Comparison of ENCODE assay signal across 11 cellular contexts in genomic region chr1:183912265-183912886, GRCh38.
DNase-seq lines count a peak whose midpoint lies in the region; ATAC-seq and TF ChIP-seq lines count a peak whose summit lies in the region.
"Had no signal": no experiment of that assay in that cellular context is flagged by ENCODE, and none has a peak within 500 bp of the region (broad histone marks: within the 10 kb centered on the region; RNA-seq: fewer than 3 reads in every experiment).

No MANE protein-coding gene starts in this region.

- no peak for TF ChIP-seq CTCF in Calu3 (IDR thresholded peaks at IDR 0.05; ENCODE audit: unreplicated experiment)

- BruUV-seq in Calu3 (replicated peaks; lab: Mats Ljungman, UMichigan) = no TSS peak

- H3K4me1 Mint-ChIP-seq in Calu3 (ENCODE audit: low read depth, unreplicated experiment) = peaks cover 24% of the 10 kb centered on the region

- H3K9me3 Mint-ChIP-seq in Calu3 (ENCODE audit: low read depth, unreplicated experiment) = no peaks in the 10 kb centered on the region
- H3K9me3 Mint-ChIP-seq: immature natural killer cell, neural crest cell had no signal

- no peak overlapping the region for H3K4me3 Mint-ChIP-seq in Calu3 (ENCODE audit: low read depth, unreplicated experiment)
- H3K4me3 Mint-ChIP-seq: immature natural killer cell, neural crest cell had no signal

- H3K27me3 Mint-ChIP-seq in Calu3 (ENCODE audit: unreplicated experiment) = no peaks in the 10 kb centered on the region

- CTCF ChIA-PET in Calu3 (lab: Charles Lee) = no interaction called here

- intact Hi-C loops in Calu3 (cut with micrococcal nuclease; ENCODE audit: unreplicated experiment) = loop anchor here (10.0 kb wide), 2 partner anchors 108 to 228 kb away; partner anchors contain the start of gene RGL1

- H3K36me3 Mint-ChIP-seq in Calu3 (ENCODE audit: insufficient read depth, unreplicated experiment) = no peaks in the 10 kb centered on the region
- H3K36me3 Mint-ChIP-seq: immature natural killer cell had no signal

- DNase-seq in hippocampal formation (lab: John Stamatoyannopoulos, UW) = no peak
- DNase-seq in NCI-H1105 treated with DMSO at 0.1 percent for 48 hours (lab: John Stamatoyannopoulos, UW) = no peak
- DNase-seq in NCI-H2227 (lab: John Stamatoyannopoulos, UW; ENCODE audit: unreplicated experiment) = no peak
- no peak for DNase-seq in Calu3
- DNase-seq: activated naive CD4-positive, alpha-beta T cell treated with anti-CD3 and anti-CD28 coated beads, Interleukin-2, amount 50 U/mL, for 16 hours; immature natural killer cell; NCI-H187 had no signal

- H3K27ac Mint-ChIP-seq in Calu3 (ENCODE audit: unreplicated experiment) = no peak overlapping the region
- H3K27ac Mint-ChIP-seq: immature natural killer cell had no signal

- ATAC-seq in GM19025 (IDR thresholded peaks at IDR 0.05; ENCODE audit: low read depth, unreplicated experiment) = peak; percentile 51
- ATAC-seq in HG02623 (IDR thresholded peaks at IDR 0.05; ENCODE audit: unreplicated experiment) = peak; percentile 51
- peak; percentile 44 for ATAC-seq in HG03520 (IDR thresholded peaks at IDR 0.05; ENCODE audit: unreplicated experiment)
